ENCODE assay signal across 20 cellular contexts in the genomic region with DNA sequence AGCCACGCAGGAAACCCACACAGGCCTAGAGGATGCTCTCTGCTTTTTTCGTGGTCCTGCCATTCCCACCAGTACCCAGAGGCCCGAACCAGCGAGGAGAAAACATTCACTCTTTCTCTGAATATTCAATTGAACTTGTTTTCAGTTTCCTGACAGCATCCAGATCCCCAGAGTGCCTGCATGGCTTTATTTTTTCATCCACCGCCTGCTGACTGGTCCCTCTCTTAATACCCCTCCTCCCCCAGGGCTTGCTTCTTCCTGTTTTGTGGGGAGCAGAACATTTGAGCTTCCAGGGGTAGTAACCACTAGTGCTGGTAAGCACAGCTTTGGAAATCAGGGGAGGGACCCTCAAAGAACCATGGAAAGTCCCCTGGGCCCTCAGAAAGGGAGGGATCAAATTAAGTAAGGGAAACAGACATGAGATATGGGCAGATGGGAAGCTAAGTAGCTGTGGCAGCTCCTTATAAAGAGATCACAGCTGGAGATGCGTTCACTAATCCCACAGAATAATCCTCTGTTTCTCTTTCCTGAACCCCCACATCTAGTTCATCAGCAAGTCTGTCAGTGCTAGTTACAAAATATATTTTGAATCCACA. TPM values are rescaled to one million over a fixed set of nuclear protein-coding genes. Genes with fewer than 3 reads are reported as not detected.
DNase-seq lines count a peak whose midpoint lies in the region; ATAC-seq, FAIRE-seq and TF ChIP-seq lines count a peak whose summit lies in the region.
"Had no signal": no experiment of that assay in that cellular context is flagged by ENCODE, and none has a peak within 500 bp of the region (broad histone marks: within the 10 kb centered on the region; RNA-seq: fewer than 3 reads in every experiment).

No MANE protein-coding gene starts in this region.

- H2BK12ac ChIP-seq in H1 (ENCODE audit: low read depth, low read length) (no peak overlapping the region), neuronal stem cell (ENCODE audit: low read length) (no peak overlapping the region)

- H3K23ac ChIP-seq in H1 (ENCODE audit: insufficient read length) (no peak overlapping the region), neuronal stem cell (ENCODE audit: low read depth, low read length, poor library complexity) (no peak overlapping the region)

- H3K27me3 ChIP-seq in H1 (replicated peaks in 1 of 4; ENCODE audit: control insufficient read depth in 3 of 4, extremely low read depth in 1 of 4, insufficient read depth in 3 of 4, low read length in 3 of 4) (no peaks in the 10 kb centered on the region), neuronal stem cell (ENCODE audit: control insufficient read depth in 3 of 3, insufficient read depth in 3 of 3, low read depth in 1 of 3, low read length in 3 of 3) (no peaks in the 10 kb centered on the region)
- H3K27me3 ChIP-seq: colonic mucosa, left lung, tibial nerve had no signal

- FAIRE-seq in H1 (lab: Jason Lieb, UNC): no peak

- no peak overlapping the region for H3K4ac ChIP-seq in H1 (replicated peaks; ENCODE audit: insufficient read length, low read depth, low read length)
- no peak overlapping the region for H3K4ac ChIP-seq in neuronal stem cell (ENCODE audit: low read length)

- DNase-seq in D341Med (ENCODE audit: low spot score) (peak; percentile 70), NCI-H524 (lab: John Stamatoyannopoulos, UW) (peak; percentile 89 to 95), H1 (ENCODE audit: low read depth in 1 of 2, low spot score in 2 of 2) (peak in 1 of 2 experiments; percentile 46), neuronal stem cell (ENCODE audit: low spot score) (no peak), coronary artery (ENCODE audit: low spot score) (no peak), AML-193 (lab: John Stamatoyannopoulos, UW) (no peak), amygdala (lab: John Stamatoyannopoulos, UW) (no peak)
- DNase-seq: activated CD4-positive, alpha-beta T cell treated with anti-CD3 and anti-CD28 coated beads, Interleukin-2, amount 50 U/mL, for 4 hours; activated T-cell treated with anti-CD3 and anti-CD28 coated beads for 4 hours; CD4-positive, alpha-beta memory T cell; colonic mucosa; DMS79 treated with DMSO at 0.1 percent for 48 hours; foreskin melanocyte; left lung; NCI-H446 treated with DMSO at 0.1 percent for 48 hours had no signal

- 0 out of 4 replicates have a peak overlapping the region, but pooled peaks of 1 of the 2 experiments have one; percentile 32 for H3K4me2 ChIP-seq in H1 (ENCODE audit: insufficient read depth in 1 of 2, low read depth in 2 of 2, low read length in 2 of 2)
- H3K4me2 ChIP-seq in neuronal stem cell (ENCODE audit: insufficient read depth, low read length, poor library complexity, severe bottlenecking): no peak overlapping the region

- H3K27ac ChIP-seq in H1 (ENCODE audit: low read depth, low read length): peak overlapping the region; percentile 46; the same call in 1 of the 2 replicates
- peak overlapping the region; percentile 24 for H3K27ac ChIP-seq in neuronal stem cell (replicated peaks; ENCODE audit: low read length)
- H3K27ac ChIP-seq in coronary artery: no peak overlapping the region
- H3K27ac ChIP-seq: colonic mucosa, left lung, prostate gland had no signal

- H3K4me1 ChIP-seq in H1 (replicated peaks in 1 of 4; ENCODE audit: control insufficient read depth in 3 of 4, insufficient read depth in 4 of 4, low read length in 3 of 4) (peaks cover 9 to 15% (median 13%) of the 10 kb centered on the region in 4 experiments), neuronal stem cell (ENCODE audit: control insufficient read depth in 2 of 2, insufficient read depth in 1 of 2, low read depth in 1 of 2, low read length in 2 of 2) (peaks cover 23 to 39% of the 10 kb centered on the region in 2 donors)
- H3K4me1 ChIP-seq: colonic mucosa, left lung, prostate gland had no signal

- no peaks in the 10 kb centered on the region for H4K20me1 ChIP-seq in H1 (replicated peaks in 1 of 2; ENCODE audit: control insufficient read depth in 1 of 2, insufficient read depth in 2 of 2, low read length in 2 of 2)

- H3K9ac ChIP-seq in H1 (replicated peaks in 1 of 4; ENCODE audit: extremely low read depth in 1 of 4, low read depth in 3 of 4, low read length in 3 of 4) (no peak overlapping the region), neuronal stem cell (ENCODE audit: low read depth, low read length, poor library complexity) (no peak overlapping the region)

- no peaks in the 10 kb centered on the region for H3K79me2 ChIP-seq in H1 (ENCODE audit: control insufficient read depth in 1 of 2, insufficient read depth in 2 of 2, low read length in 2 of 2)

- no peak for ATAC-seq in GM19467 (IDR thresholded peaks at IDR 0.05; ENCODE audit: unreplicated experiment)
- ATAC-seq: stimulated activated memory B cell treated with anti-CD40 and anti-IgM and Interleukin-4, amounts not matched to agents 10 μg/mL and 1 μg/mL and 100 μg/mL, for 72 hours had no signal

- no peak overlapping the region for H3K56ac ChIP-seq in H1 (replicated peaks; ENCODE audit: insufficient read length, low read depth, low read length)

- no peak for TF ChIP-seq CTCF in H1 (IDR thresholded peaks at IDR 0.05; ENCODE audit: control extremely low read depth in 1 of 3, insufficient read depth in 1 of 3, low read depth in 1 of 3, low read length in 3 of 3)
- no peak for TF ChIP-seq CTCF in coronary artery (IDR thresholded peaks at IDR 0.05)

- POLR2A ChIA-PET in H1 (lab: Charles Lee; ENCODE audit: partially characterized antibody): no interaction called here

- CTCF ChIA-PET in H1 (lab: Charles Lee; ENCODE audit: partially characterized antibody): interaction anchor here (0.6 to 2.6 kb wide), 6 partner anchors 10 to 72 kb away, joined by 3 to 10 read pairs (median 3); no protein-coding TSS in a partner anchor

- H4K91ac ChIP-seq in H1 (replicated peaks; ENCODE audit: insufficient read length, low read length): no peak overlapping the region
- no peak overlapping the region for H4K91ac ChIP-seq in neuronal stem cell (ENCODE audit: low read depth, low read length, poor library complexity)

- no peak for TF ChIP-seq RAD21 in H1 (IDR thresholded peaks at IDR 0.05 in 1 of 2, conservative IDR thresholded peaks at IDR 0.05 in 1 of 2; ENCODE audit: low read depth in 2 of 2, low read length in 2 of 2)

- 0 out of 2 replicates have a peak overlapping the region, but pooled peaks have one; percentile 34 for H2BK20ac ChIP-seq in H1 (ENCODE audit: low read length)

- H4K8ac ChIP-seq in H1 (ENCODE audit: extremely low read depth, insufficient read depth, low read length) (no peak overlapping the region), neuronal stem cell (ENCODE audit: low read depth, low read length) (no peak overlapping the region)

- H3K36me3 ChIP-seq in H1 (ENCODE audit: control insufficient read depth in 2 of 4, insufficient read depth in 4 of 4, low read length in 3 of 4) (no peaks in the 10 kb centered on the region), neuronal stem cell (replicated peaks in 1 of 2; ENCODE audit: control insufficient read depth in 2 of 2, insufficient read depth in 2 of 2, low read length in 2 of 2) (no peaks in the 10 kb centered on the region)
- H3K36me3 ChIP-seq: colonic mucosa, left lung, prostate gland, tibial nerve had no signal

- H2AFZ ChIP-seq in H1 (ENCODE audit: low read length) (no peak overlapping the region), neuronal stem cell (ENCODE audit: low read length) (peak overlapping the region; percentile 65)

- no peak overlapping the region for H2BK120ac ChIP-seq in H1 (replicated peaks; ENCODE audit: low read depth, low read length)
- H2BK120ac ChIP-seq in neuronal stem cell (ENCODE audit: low read depth, low read length): no peak overlapping the region

- H3K18ac ChIP-seq in H1 (ENCODE audit: extremely low read depth, low read length): peak overlapping the region; percentile 1; the same call in 1 of the 2 replicates
- no peak overlapping the region for H3K18ac ChIP-seq in neuronal stem cell (ENCODE audit: low read length)

- H2BK15ac ChIP-seq in H1 (ENCODE audit: low read length) (no peak overlapping the region), neuronal stem cell (ENCODE audit: low read length) (no peak overlapping the region)

- H3K79me1 ChIP-seq in H1 (ENCODE audit: low read depth, low read length): no peaks in the 10 kb centered on the region
- H3K79me1 ChIP-seq in neuronal stem cell (ENCODE audit: low read depth, low read length): no peaks in the 10 kb centered on the region

- H3K9me3 ChIP-seq in H1 (ENCODE audit: insufficient read depth in 2 of 2, low read depth in 1 of 2, low read length in 1 of 2) (peaks cover 0 to 7% of the 10 kb centered on the region in 2 experiments; a peak in 1 of 4 replicates), neuronal stem cell (replicated peaks in 1 of 2; ENCODE audit: control insufficient read depth in 2 of 2, insufficient read depth in 1 of 2, low read depth in 1 of 2, low read length in 2 of 2) (peaks cover 3 to 16% of the 10 kb centered on the region in 2 donors)
- H3K9me3 ChIP-seq: colonic mucosa, prostate gland had no signal

- H2AK5ac ChIP-seq in H1 (ENCODE audit: low read depth, low read length): peak overlapping the region; percentile 94; the same call in 1 of the 2 replicates
- no peak overlapping the region for H2AK5ac ChIP-seq in neuronal stem cell (ENCODE audit: low read depth, low read length)

- H2BK5ac ChIP-seq in H1 (ENCODE audit: low read depth, low read length) (peak overlapping the region; percentile 17; the same call in 1 of the 2 replicates), neuronal stem cell (ENCODE audit: low read length) (no peak overlapping the region)

- no peaks in the 10 kb centered on the region for H3K23me2 ChIP-seq in H1 (ENCODE audit: low read depth, low read length)

- H3K4me3 ChIP-seq in H1 (ENCODE audit: extremely low read depth in 1 of 4, insufficient read depth in 2 of 4, low read depth in 3 of 4, low read length in 4 of 4) (no peak overlapping the region; a peak in 1 of 8 replicates), neuronal stem cell (ENCODE audit: low read length in 2 of 2) (no peak overlapping the region), coronary artery (no peak overlapping the region)
- H3K4me3 ChIP-seq: colonic mucosa, left lung, prostate gland, tibial nerve had no signal

- H3K14ac ChIP-seq in H1 (ENCODE audit: insufficient read length) (no peak overlapping the region), neuronal stem cell (ENCODE audit: low read length) (no peak overlapping the region)

- TF ChIP-seq EP300 in H1 (IDR thresholded peaks at IDR 0.05; ENCODE audit: borderline replicate concordance in 1 of 2, low read depth in 2 of 2, low read length in 2 of 2): no peak

- WGBS in H1 (ENCODE audit: extremely low coverage in 1 of 2, insufficient coverage in 1 of 2, insufficient read length in 1 of 2, insufficient replicate concordance in 2 of 2, low coverage in 1 of 2, low lambda C conversion rate in 2 of 2, missing lambda C conversion rate in 1 of 2), 2 experiments: 67% methylated on average over 6 of the region's 6 CpGs; no CpG with 5 or more reads in 1 of the 2 experiments
- WGBS in neuronal stem cell (ENCODE audit: extremely low coverage in 2 of 2, insufficient read length in 2 of 2, insufficient replicate concordance in 1 of 2), 2 donors: no CpG with 5 or more reads among the region's 6 CpGs

- TF ChIP-seq POLR2A in H1 (IDR thresholded peaks at IDR 0.05; ENCODE audit: control extremely low read depth in 1 of 2, low read depth in 2 of 2, low read length in 2 of 2): no peak

- H4K5ac ChIP-seq in H1 (ENCODE audit: insufficient read length, low read depth, low read length): no peak overlapping the region

RNA-seq across cellular contexts. Expression of a gene that starts 26.7 kb away (rescaled TPM):
- 1.1 and 2.5 TPM in 2 replicates for total RNA-seq in H1 (2021; fragmentation: NEBNext Ultra II Directional; extraction: Animal tissue kit (Norgen Biotek cat#: 25700))
- 0.97 and 1.1 TPM in 2 replicates for polyA plus RNA-seq in H1 (2011; rRNA removed)
- 0.59 TPM for polyA plus RNA-seq in H1 (2011; cell fraction: cytosol; rRNA removed)
- polyA plus RNA-seq in H1 (2011; cell fraction: nucleus; rRNA removed): 2.8 TPM
- 0.80 to 1.4 TPM (median 1.1 TPM) in 4 replicates for polyA plus RNA-seq in H1 (2012, experiment 1 of 2)
- polyA plus RNA-seq in H1 (2012, experiment 2 of 2): 0.09 TPM
- polyA plus RNA-seq in H1 (2013, experiment 1 of 2): 1.3 TPM
- polyA plus RNA-seq in H1 (2013, experiment 2 of 2): 0.81 TPM
- polyA minus RNA-seq in H1 (2011; rRNA and poly(A)+ RNA removed): 5.0 and 8.0 TPM in 2 replicates
- polyA minus RNA-seq in H1 (2011; cell fraction: cytosol; rRNA and poly(A)+ RNA removed): 0.88 TPM
- 18.6 TPM for polyA minus RNA-seq in H1 (2011; cell fraction: nucleus; rRNA and poly(A)+ RNA removed)
- polyA plus RNA-seq in neuronal stem cell (2013, experiment 1 of 2): 7.8 TPM
- 8.5 TPM for polyA plus RNA-seq in neuronal stem cell (2013, experiment 2 of 2)
- total RNA-seq: CD4-positive, alpha-beta memory T cell; MCF 10A had no signal
- polyA plus RNA-seq: CD4-positive, alpha-beta memory T cell had no signal

Comparison
In these comparisons a context has a peak if more than half of its experiments do, and no peak if none do; other contexts are left out.
1. DNase-seq: peak in D341Med (single experiment) and NCI-H524 (2 of 2); none in neuronal stem cell (single experiment), coronary artery (single experiment), AML-193 (0 of 2) and amygdala (0 of 56).
2. H3K27ac ChIP-seq: peak in H1 (single experiment) and neuronal stem cell (single experiment); none in coronary artery (0 of 2).